Comparison of ENCODE assay signal across 18 cellular contexts in the genomic region with DNA sequence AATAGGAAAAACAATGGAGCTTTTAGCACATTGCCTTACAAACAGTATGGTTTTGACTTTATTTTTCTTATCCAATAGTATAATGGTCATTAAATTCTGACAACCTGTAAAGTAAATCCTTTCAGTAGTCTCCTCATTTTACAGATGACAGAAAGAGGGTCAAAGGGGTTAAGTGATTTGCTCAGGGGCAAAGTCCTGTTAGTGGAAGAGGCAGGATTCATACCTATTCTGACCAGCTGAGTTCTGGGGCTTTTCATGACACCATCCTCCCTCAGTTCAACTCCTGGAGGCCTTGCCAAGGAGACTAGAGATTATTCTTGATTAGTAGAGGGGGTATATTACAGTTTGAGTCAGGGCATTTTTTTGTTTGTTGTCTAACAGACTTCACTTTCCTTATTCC.
DNase-seq lines count a peak whose midpoint lies in the region; ATAC-seq, FAIRE-seq and TF ChIP-seq lines count a peak whose summit lies in the region.
"Had no signal": no experiment of that assay in that cellular context is flagged by ENCODE, and none has a peak within 500 bp of the region (broad histone marks: within the 10 kb centered on the region; RNA-seq: fewer than 3 reads in every experiment).

No MANE protein-coding gene starts in this region.

- no peaks in the 10 kb centered on the region for H3K9me2 ChIP-seq in GM23248 (ENCODE audit: insufficient read depth)

- in situ Hi-C loops in GM23248 (cut with MboI) (no loop called here), gastrocnemius medialis (cut with MboI; ENCODE audit: low sequenced_read_pairs in 4 of 4) (no loop called here)

- H3K9ac ChIP-seq in GM23248 = no peak overlapping the region
- no peak overlapping the region for H3K9ac ChIP-seq in smooth muscle cell (ENCODE audit: low read depth)

- no peaks in the 10 kb centered on the region for H3K36me3 ChIP-seq in GM23248 (ENCODE audit: low read depth)
- H3K36me3 ChIP-seq in right lobe of liver = no peaks in the 10 kb centered on the region
- no peaks in the 10 kb centered on the region for H3K36me3 ChIP-seq in smooth muscle cell (ENCODE audit: low read depth)
- H3K36me3 ChIP-seq in gastrocnemius medialis = no peaks in the 10 kb centered on the region
- no peaks in the 10 kb centered on the region for H3K36me3 ChIP-seq in breast epithelium
- H3K36me3 ChIP-seq: HAP-1 had no signal

- TF ChIP-seq CTCF in right lobe of liver (IDR thresholded peaks at IDR 0.05) = no peak
- no peak for TF ChIP-seq CTCF in smooth muscle cell (IDR thresholded peaks at IDR 0.05; ENCODE audit: borderline replicate concordance, insufficient read depth, poor library complexity, severe bottlenecking)
- TF ChIP-seq CTCF in gastrocnemius medialis (IDR thresholded peaks at IDR 0.05 in 4 of 5, conservative IDR thresholded peaks at IDR 0.05 in 1 of 5) = no peak
- TF ChIP-seq CTCF in breast epithelium (IDR thresholded peaks at IDR 0.05) = no peak

- H3K27ac ChIP-seq in GM23248 (peak overlapping the region; percentile 9; the same call in 1 of the 2 replicates), right lobe of liver (no peak overlapping the region), smooth muscle cell (ENCODE audit: low read depth) (no peak overlapping the region), gastrocnemius medialis (no peak overlapping the region), breast epithelium (no peak overlapping the region)

- no peak for FAIRE-seq in RCC 7860 (lab: Jason Lieb, UNC)
- FAIRE-seq: GM18507, H54 had no signal

- H3K4me2 ChIP-seq in GM23248 (ENCODE audit: unreplicated experiment) = no peak overlapping the region
- H3K4me2 ChIP-seq in smooth muscle cell = peak overlapping the region; percentile 29

- ATAC-seq in right lobe of liver (peak; percentile 47 to 74 (median 64)), gastrocnemius medialis (no peak)

- H4K20me1 ChIP-seq in GM23248 (ENCODE audit: insufficient read depth) = no peaks in the 10 kb centered on the region
- no peaks in the 10 kb centered on the region for H4K20me1 ChIP-seq in smooth muscle cell (ENCODE audit: low read depth)

- H2AFZ ChIP-seq in GM23248 (no peak overlapping the region; the same call in 1 of the 2 replicates), smooth muscle cell (ENCODE audit: low read depth) (no peak overlapping the region)

- no peaks in the 10 kb centered on the region for H3K27me3 ChIP-seq in GM23248 (replicated peaks; ENCODE audit: insufficient read depth)
- no peaks in the 10 kb centered on the region for H3K27me3 ChIP-seq in right lobe of liver
- H3K27me3 ChIP-seq in smooth muscle cell (ENCODE audit: low read depth) = no peaks in the 10 kb centered on the region
- no peaks in the 10 kb centered on the region for H3K27me3 ChIP-seq in gastrocnemius medialis
- H3K27me3 ChIP-seq in breast epithelium = no peaks in the 10 kb centered on the region

- DNase-seq in GM23248 (no peak), RCC 7860 (ENCODE audit: low spot score) (peak; percentile 20), right lobe of liver (no peak), smooth muscle cell (lab: John Stamatoyannopoulos, UW; ENCODE audit: unreplicated experiment) (no peak), gastrocnemius medialis (no peak), breast epithelium (ENCODE audit: low spot score in 2 of 2) (no peak)
- DNase-seq: C1 segment of cervical spinal cord; Calu3; CD4-positive, alpha-beta memory T cell; COR-L47; DMS53; DMS79 treated with DMSO at 0.1 percent for 48 hours; GF-D8; GOT3; HFFc6 had no signal

- H3K4me3 ChIP-seq in GM23248 (no peak overlapping the region), right lobe of liver (no peak overlapping the region), smooth muscle cell (no peak overlapping the region), gastrocnemius medialis (no peak overlapping the region), breast epithelium (no peak overlapping the region)
- H3K4me3 ChIP-seq: HAP-1 had no signal

- H3F3A ChIP-seq in GM23248 (ENCODE audit: insufficient read depth) = no peaks in the 10 kb centered on the region
- H3F3A ChIP-seq in smooth muscle cell (ENCODE audit: low read depth) = no peaks in the 10 kb centered on the region

- H3K79me2 ChIP-seq in GM23248 (ENCODE audit: insufficient read depth) = no peaks in the 10 kb centered on the region
- H3K79me2 ChIP-seq in smooth muscle cell (ENCODE audit: low read depth) = no peaks in the 10 kb centered on the region

- H3K4me1 ChIP-seq in GM23248 (ENCODE audit: insufficient read depth) = peaks cover 10% of the 10 kb centered on the region; the same call in 1 of the 2 replicates
- peaks cover 0 to 9% (median 0%) of the 10 kb centered on the region in 4 donors for H3K4me1 ChIP-seq in right lobe of liver
- no peaks in the 10 kb centered on the region for H3K4me1 ChIP-seq in smooth muscle cell (ENCODE audit: low read depth)
- peaks cover 0 to 11% of the 10 kb centered on the region in 2 donors for H3K4me1 ChIP-seq in gastrocnemius medialis
- no peaks in the 10 kb centered on the region for H3K4me1 ChIP-seq in breast epithelium
- H3K4me1 ChIP-seq: HAP-1 had no signal

- no peak for TF ChIP-seq POLR2A in right lobe of liver (IDR thresholded peaks at IDR 0.05)
- TF ChIP-seq POLR2A in gastrocnemius medialis (IDR thresholded peaks at IDR 0.05) = no peak
- TF ChIP-seq POLR2A in breast epithelium (IDR thresholded peaks at IDR 0.05) = no peak

- H3K9me3 ChIP-seq in GM23248 (ENCODE audit: low read depth) (no peaks in the 10 kb centered on the region), right lobe of liver (no peaks in the 10 kb centered on the region), smooth muscle cell (replicated peaks; ENCODE audit: low read depth) (no peaks in the 10 kb centered on the region), gastrocnemius medialis (no peaks in the 10 kb centered on the region), breast epithelium (no peaks in the 10 kb centered on the region)
- H3K9me3 ChIP-seq: HAP-1 had no signal

- intact Hi-C loops in right lobe of liver (cut with DNase I) (no loop called here), gastrocnemius medialis (cut with DNase I; ENCODE audit: low total_unique reads) (no loop called here), breast epithelium (cut with DNase I; ENCODE audit: low total_unique reads) (no loop called here)

Comparison
In these comparisons a context has a peak if more than half of its experiments do, and no peak if none do; other contexts are left out.
1. ATAC-seq: peak in right lobe of liver (4 of 4); none in gastrocnemius medialis (0 of 2).